In the genomic region with DNA sequence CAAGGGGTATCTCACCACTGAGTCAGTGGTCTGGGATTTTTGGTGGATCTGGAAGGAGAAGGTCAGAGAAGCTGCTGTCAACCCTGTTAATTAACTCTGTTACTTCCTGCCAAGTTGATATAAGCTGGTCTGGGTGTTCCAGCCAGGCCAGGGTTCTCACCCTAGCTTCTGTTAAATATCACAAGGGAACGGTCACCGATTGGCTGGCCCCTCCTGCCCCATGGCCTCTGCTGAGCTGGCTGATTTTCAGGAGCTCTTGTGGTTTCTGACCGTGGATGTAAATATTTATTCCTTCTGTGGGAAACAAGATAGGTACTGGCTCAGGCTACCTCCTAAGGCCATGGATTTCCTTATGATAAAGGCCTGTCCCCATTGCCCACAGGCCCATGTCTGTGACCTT, we compare ENCODE assay signal across 20 cellular contexts. TPM values are rescaled to one million over a fixed set of nuclear protein-coding genes. Genes with fewer than 3 reads are reported as not detected.
A peak's percentile ranks its signal among the peaks of the same experiment; 100 is the strongest.
DNase-seq lines count a peak whose midpoint lies in the region; ATAC-seq and TF ChIP-seq lines count a peak whose summit lies in the region.
"Had no signal": no experiment of that assay in that cellular context is flagged by ENCODE, and none has a peak within 500 bp of the region (broad histone marks: within the 10 kb centered on the region; RNA-seq: fewer than 3 reads in every experiment).

No MANE protein-coding gene starts in this region.

- H3K27ac ChIP-seq in mesenchymal stem cell (ENCODE audit: low read length, poor library complexity, severe bottlenecking): no peak overlapping the region
- H3K27ac ChIP-seq: esophagus muscularis mucosa, tibial artery had no signal

- peak overlapping the region; percentile 96 for H2BK15ac ChIP-seq in mesenchymal stem cell (ENCODE audit: low read depth, poor library complexity, severe bottlenecking)

- peak overlapping the region; percentile 61 to 90 for H3K18ac ChIP-seq in mesenchymal stem cell (ENCODE audit: low read depth in 1 of 2, low read length in 2 of 2)

- peak overlapping the region; percentile 87 for H4K8ac ChIP-seq in mesenchymal stem cell (ENCODE audit: low read length)

- peaks cover 21% of the 10 kb centered on the region for H3K4me1 Mint-ChIP-seq in activated T-helper 17 cell treated with anti-CD3 and anti-CD28 coated beads, Interleukin-2, amount 50 U/mL, for 72 hours

- peaks cover 3% of the 10 kb centered on the region for H3K4me1 ChIP-seq in mesenchymal stem cell (ENCODE audit: control insufficient read depth, insufficient read depth, low read depth, low read length)

- no peak overlapping the region for H2BK5ac ChIP-seq in mesenchymal stem cell (ENCODE audit: low read depth, low read length, poor library complexity, severe bottlenecking)

- no peak overlapping the region for H3K14ac ChIP-seq in mesenchymal stem cell (ENCODE audit: low read length in 2 of 2)

- DNase-seq in AG09319 (ENCODE audit: extremely low read depth, low read depth) (peak; percentile 7), mesenchymal stem cell (peak; percentile 89), SIG-M5 (lab: John Stamatoyannopoulos, UW) (no peak)
- DNase-seq: activated CD4-positive, alpha-beta T cell treated with anti-CD3 and anti-CD28 coated beads for 1 hour; activated naive CD8-positive, alpha-beta T cell treated with anti-CD3 and anti-CD28 coated beads for 36 hours; effector CD8-positive, alpha-beta T cell; HFFc6; mesendoderm; MM.1S; natural killer cell; NCI-H2171 treated with DMSO at 0.1 percent for 48 hours; NCI-H526 treated with DMSO at 0.1 percent for 48 hours; posterior cingulate gyrus; stimulated activated naive CD8-positive, alpha-beta T cell treated with anti-CD3 and anti-CD28 coated beads, Interleukin-15, Interleukin-2, amounts not matched to agents 100 U/mL and 50 U/mL, for 24 hours; tibial artery had no signal

- no peak overlapping the region for H3K4me2 ChIP-seq in mesenchymal stem cell (ENCODE audit: low read length, poor library complexity, severe bottlenecking)

- H3K36me3 Mint-ChIP-seq in activated T-helper 17 cell treated with anti-CD3 and anti-CD28 coated beads, Interleukin-2, amount 50 U/mL, for 72 hours (ENCODE audit: low read depth): no peaks in the 10 kb centered on the region
- H3K36me3 Mint-ChIP-seq: CD14-positive monocyte, natural killer cell had no signal

- no peaks in the 10 kb centered on the region for H3K36me3 ChIP-seq in mesenchymal stem cell (ENCODE audit: control insufficient read depth in 1 of 2, insufficient read depth in 2 of 2, low read depth in 1 of 2, low read length in 2 of 2)
- H3K36me3 ChIP-seq: tibial artery had no signal

- H3K9me3 ChIP-seq in mesenchymal stem cell (ENCODE audit: control insufficient read depth, low read length): no peaks in the 10 kb centered on the region
- H3K9me3 ChIP-seq: esophagus muscularis mucosa, tibial artery had no signal

- H3K4me3 ChIP-seq in mesenchymal stem cell (ENCODE audit: insufficient read depth in 1 of 2, low read depth in 1 of 2, low read length in 2 of 2): no peak overlapping the region
- H3K4me3 ChIP-seq: esophagus muscularis mucosa, tibial artery had no signal

- H3K27me3 Mint-ChIP-seq in activated T-helper 17 cell treated with anti-CD3 and anti-CD28 coated beads, Interleukin-2, amount 50 U/mL, for 72 hours: peaks cover 20% of the 10 kb centered on the region

- no peak for TF ChIP-seq CTCF in AG09319 (IDR thresholded peaks at IDR 0.05; ENCODE audit: low read depth, low read length)

- peak overlapping the region; percentile 38 to 97 for H2BK12ac ChIP-seq in mesenchymal stem cell (ENCODE audit: low read length in 2 of 2)

- ATAC-seq in activated T-helper 17 cell treated with anti-CD3 and anti-CD28 coated beads, Interleukin-2, amount 50 U/mL, for 72 hours (replicated peaks): no peak
- no peak for ATAC-seq in GM21737 (IDR thresholded peaks at IDR 0.05; ENCODE audit: unreplicated experiment)
- no peak for ATAC-seq in GM21723 (IDR thresholded peaks at IDR 0.05; ENCODE audit: unreplicated experiment)
- ATAC-seq: natural killer cell; stimulated activated naive CD8-positive, alpha-beta T cell treated with anti-CD3 and anti-CD28 coated beads, Interleukin-15, Interleukin-2, amounts not matched to agents 100 U/mL and 50 U/mL, for 24 hours had no signal

- H2BK120ac ChIP-seq in mesenchymal stem cell (ENCODE audit: low read depth, low read length): no peak overlapping the region

- peaks cover 13 to 16% of the 10 kb centered on the region in 2 experiments for H3K27me3 ChIP-seq in mesenchymal stem cell (ENCODE audit: control insufficient read depth in 1 of 2, insufficient read depth in 1 of 2, low read length in 2 of 2)

- no peak overlapping the region for H3K4me3 Mint-ChIP-seq in activated T-helper 17 cell treated with anti-CD3 and anti-CD28 coated beads, Interleukin-2, amount 50 U/mL, for 72 hours
- H3K4me3 Mint-ChIP-seq: activated naive CD8-positive, alpha-beta T cell treated with anti-CD3 and anti-CD28 coated beads for 36 hours; CD14-positive monocyte; HFFc6 had no signal

- H3K9me3 Mint-ChIP-seq in activated T-helper 17 cell treated with anti-CD3 and anti-CD28 coated beads, Interleukin-2, amount 50 U/mL, for 72 hours: no peaks in the 10 kb centered on the region
- H3K9me3 Mint-ChIP-seq: activated naive CD8-positive, alpha-beta T cell treated with anti-CD3 and anti-CD28 coated beads for 36 hours; HFFc6; natural killer cell had no signal

- H3K79me1 ChIP-seq in mesenchymal stem cell (replicated peaks; ENCODE audit: low read length, poor library complexity, severe bottlenecking): no peaks in the 10 kb centered on the region

- H3K9ac ChIP-seq in mesenchymal stem cell (ENCODE audit: low read length): no peak overlapping the region

- H2AK5ac ChIP-seq in mesenchymal stem cell (ENCODE audit: low read length, severe bottlenecking): no peak overlapping the region

- H2AFZ ChIP-seq in mesenchymal stem cell (ENCODE audit: low read depth, low read length): peak overlapping the region; percentile 14

- peak overlapping the region in 1 of 2 experiments; percentile 76 for H3K4ac ChIP-seq in mesenchymal stem cell (ENCODE audit: low read depth in 1 of 2, low read length in 2 of 2)

- 23% methylated on average over 3 of the region's 3 CpGs for WGBS in mesenchymal stem cell

- peak overlapping the region; percentile 95 for H4K91ac ChIP-seq in mesenchymal stem cell (ENCODE audit: low read length)

- H3K27ac Mint-ChIP-seq in activated T-helper 17 cell treated with anti-CD3 and anti-CD28 coated beads, Interleukin-2, amount 50 U/mL, for 72 hours: peak overlapping the region; percentile 43
- H3K27ac Mint-ChIP-seq: activated naive CD8-positive, alpha-beta T cell treated with anti-CD3 and anti-CD28 coated beads for 36 hours; HFFc6; natural killer cell had no signal

- no peak overlapping the region for H3K23ac ChIP-seq in mesenchymal stem cell (ENCODE audit: low read length in 2 of 2)

RNA-seq across cellular contexts. Expression of gene ADAMTS13, which starts 1.0 kb away (rescaled TPM):
- total RNA-seq in activated T-helper 17 cell treated with anti-CD3 and anti-CD28 coated beads, Interleukin-2, amount 50 U/mL, for 72 hours: 1 to 10 TPM; 1.2 to 3.9 TPM
- 4.5 TPM for polyA plus RNA-seq in mesenchymal stem cell (2013, experiment 1 of 2)
- polyA plus RNA-seq in mesenchymal stem cell (2013, experiment 2 of 2): 3.9 TPM
- polyA plus RNA-seq: CD14-positive monocyte had no signal

RNA-seq across cellular contexts. Expression of gene REXO4, which starts 5.4 kb away (rescaled TPM):
- 10 to 100 TPM; 26.1 to 36.5 TPM for total RNA-seq in activated T-helper 17 cell treated with anti-CD3 and anti-CD28 coated beads, Interleukin-2, amount 50 U/mL, for 72 hours
- polyA plus RNA-seq in mesenchymal stem cell (2013, experiment 1 of 2): 21.3 TPM
- 21.1 TPM for polyA plus RNA-seq in mesenchymal stem cell (2013, experiment 2 of 2)

RNA-seq across cellular contexts. Expression of gene CACFD1, which starts 36.6 kb away (rescaled TPM):
- total RNA-seq in activated T-helper 17 cell treated with anti-CD3 and anti-CD28 coated beads, Interleukin-2, amount 50 U/mL, for 72 hours: 1 to 10 TPM in 1 of 2 donors, under 1 TPM in 1; 0.41 to 3.0 TPM
- 6.9 TPM for polyA plus RNA-seq in mesenchymal stem cell (2013, experiment 1 of 2)
- 6.9 TPM for polyA plus RNA-seq in mesenchymal stem cell (2013, experiment 2 of 2)

RNA-seq across cellular contexts. Expression of gene STKLD1, which starts 47.0 kb away (rescaled TPM):
- under 1 TPM in 1 of 2 donors, not detected in 1; 0.77 TPM for total RNA-seq in activated T-helper 17 cell treated with anti-CD3 and anti-CD28 coated beads, Interleukin-2, amount 50 U/mL, for 72 hours
- 0.99 TPM for polyA plus RNA-seq in mesenchymal stem cell (2013, experiment 1 of 2)
- 0.55 TPM for polyA plus RNA-seq in mesenchymal stem cell (2013, experiment 2 of 2)
- polyA plus RNA-seq: CD14-positive monocyte had no signal

RNA-seq across cellular contexts. Expression of gene SURF4, which starts 47.4 kb away (rescaled TPM):
- total RNA-seq in activated T-helper 17 cell treated with anti-CD3 and anti-CD28 coated beads, Interleukin-2, amount 50 U/mL, for 72 hours: 100 to 1,000 TPM; 315 to 380 TPM
- polyA plus RNA-seq in mesenchymal stem cell (2013, experiment 1 of 2): 275 TPM
- polyA plus RNA-seq in mesenchymal stem cell (2013, experiment 2 of 2): 281 TPM
